Comparison of ENCODE assay signal across 10 cellular contexts in genomic region chr5:95884021-95884333, GRCh38.
DNase-seq lines count a peak whose midpoint lies in the region; ATAC-seq, FAIRE-seq and TF ChIP-seq lines count a peak whose summit lies in the region.
"Had no signal": no experiment of that assay in that cellular context is flagged by ENCODE, and none has a peak within 500 bp of the region (broad histone marks: within the 10 kb centered on the region; RNA-seq: fewer than 3 reads in every experiment).

No MANE protein-coding gene starts in this region.

- peaks cover 0 to 2% (median 1%) of the 10 kb centered on the region in 3 donors for H3K27me3 Mint-ChIP-seq in immature natural killer cell (ENCODE audit: low read depth in 3 of 3)

- H3K27ac Mint-ChIP-seq in immature natural killer cell: no peak overlapping the region

- 0 out of 2 replicates have a peak, but pooled peaks have one; percentile 9 for TF ChIP-seq POLR2A in GM12891 (IDR thresholded peaks at IDR 0.05; ENCODE audit: low read depth, low read length)

- peaks cover 0 to 7% (median 6%) of the 10 kb centered on the region in 3 donors for H3K36me3 Mint-ChIP-seq in immature natural killer cell

- H3K9me3 Mint-ChIP-seq in immature natural killer cell: no peaks in the 10 kb centered on the region

- ATAC-seq in GM21737 (IDR thresholded peaks at IDR 0.05; ENCODE audit: unreplicated experiment): peak; percentile 63

- no peak overlapping the region for H3K4me3 Mint-ChIP-seq in immature natural killer cell

- DNase-seq in GM12891 (ENCODE audit: insufficient read length, low spot score): no peak
- peak; percentile 80 for DNase-seq in M059J (ENCODE audit: low read depth)
- peak; percentile 86 for DNase-seq in iris pigment epithelial cell (ENCODE audit: low read depth)
- DNase-seq in NCI-H226: no peak
- DNase-seq in Kasumi-1 (lab: John Stamatoyannopoulos, UW): no peak
- DNase-seq in immature natural killer cell: no peak
- DNase-seq in NCI-H2196 treated with DMSO at 0.1 percent for 48 hours (lab: John Stamatoyannopoulos, UW; ENCODE audit: unreplicated experiment): no peak
- DNase-seq: lower lobe of right lung, T-helper 2 cell had no signal

- H3K4me1 Mint-ChIP-seq in immature natural killer cell: no peaks in the 10 kb centered on the region

- no peak for FAIRE-seq in GM12891 (lab: Jason Lieb, UNC)

TF ChIP-seq in GM12891, 5 proteins besides CTCF, POLR2A, EP300 and RAD21:
- TF ChIP-seq SPI1 (IDR thresholded peaks at IDR 0.05; ENCODE audit: low read depth, low read length) (no peak), POLR2AphosphoS5 (IDR thresholded peaks at IDR 0.05; ENCODE audit: low read depth, low read length) (no peak), POU2F2 (IDR thresholded peaks at IDR 0.05; ENCODE audit: low read depth, low read length) (no peak), TAF1 (IDR thresholded peaks at IDR 0.05; ENCODE audit: low read depth, low read length) (no peak), PAX5 (IDR thresholded peaks at IDR 0.05; ENCODE audit: insufficient read depth, low read length, severe bottlenecking) (no peak)

Comparison
In these comparisons a context has a peak if more than half of its experiments do, and no peak if none do; other contexts are left out.
1. DNase-seq: peak in M059J (single experiment) and iris pigment epithelial cell (single experiment); none in GM12891 (single experiment), NCI-H226 (single experiment), Kasumi-1 (0 of 2), immature natural killer cell (0 of 3) and NCI-H2196 treated with DMSO at 0.1 percent for 48 hours (single experiment).